Comparison of ENCODE assay signal across 8 cellular contexts in the genomic region with DNA sequence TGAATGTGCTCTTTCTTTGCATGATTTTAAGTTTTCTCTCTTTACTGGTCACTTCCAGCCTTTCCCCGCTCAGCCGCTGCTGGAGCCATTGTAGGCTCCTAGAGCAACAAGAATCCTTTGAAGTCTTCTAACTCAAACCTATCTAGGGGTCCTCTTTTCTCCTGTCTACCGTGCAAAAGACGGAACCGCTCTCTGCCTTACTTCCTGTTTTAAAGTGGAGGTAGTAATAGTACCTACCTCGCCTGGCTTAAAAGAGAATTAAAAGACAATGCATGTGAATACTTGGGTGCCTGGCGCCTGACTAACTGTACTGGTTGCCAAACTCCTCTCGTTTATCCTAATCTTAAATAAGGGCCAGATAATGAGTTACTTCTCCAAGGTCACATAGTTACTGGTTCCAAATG. TPM values are rescaled to one million over a fixed set of nuclear protein-coding genes. Genes with fewer than 3 reads are reported as not detected.
DNase-seq lines count a peak whose midpoint lies in the region; ATAC-seq and TF ChIP-seq lines count a peak whose summit lies in the region.

No MANE protein-coding gene starts in this region.

- H3K27ac Mint-ChIP-seq in effector memory CD8-positive, alpha-beta T cell, result peak overlapping the region; percentile 95 to 96
- H3K27ac Mint-ChIP-seq in neural crest cell (ENCODE audit: unreplicated experiment), result peak overlapping the region; percentile 96

- H3K27me3 ChIP-seq in A673 (replicated peaks; ENCODE audit: insufficient read depth, low read depth, low read length, poor library complexity), result no peaks in the 10 kb centered on the region
- H3K27me3 ChIP-seq in PC-3 (ENCODE audit: low read length), result no peaks in the 10 kb centered on the region

- H3K4me2 ChIP-seq in PC-3 (ENCODE audit: low read length), result peak overlapping the region; percentile 99

- POLR2A ChIA-PET in A673 (lab: Charles Lee; ENCODE audit: low non-redundant PET) (no interaction called here), PC-3 (lab: Charles Lee; ENCODE audit: unreplicated experiment) (no interaction called here)

- H3K4me1 Mint-ChIP-seq in effector memory CD8-positive, alpha-beta T cell (ENCODE audit: low read depth in 2 of 2), result peaks cover 32 to 34% of the 10 kb centered on the region in 2 donors
- peaks cover 31% of the 10 kb centered on the region for H3K4me1 Mint-ChIP-seq in neural crest cell

- H3K4me3 ChIP-seq in A673 (ENCODE audit: low read depth, low read length, poor library complexity, severe bottlenecking) (peak overlapping the region; percentile 96), PC-3 (ENCODE audit: low read length) (peak overlapping the region; percentile 91)

- peaks cover 5% of the 10 kb centered on the region for H3K4me1 ChIP-seq in A673 (ENCODE audit: insufficient read depth, low read length, poor library complexity, severe bottlenecking)
- peaks cover 27% of the 10 kb centered on the region for H3K4me1 ChIP-seq in PC-3 (ENCODE audit: insufficient read depth, low read length)

- DNase-seq in A673 (ENCODE audit: low spot score) (no peak), PC-3 (no peak), neural crest cell (ENCODE audit: low read depth, low spot score) (no peak), NCI-H774 (lab: John Stamatoyannopoulos, UW) (no peak), NCI-H510A treated with DMSO at 0.1 percent for 48 hours (lab: John Stamatoyannopoulos, UW) (no peak)
- peak in 1 of 3 experiments; percentile 10 for DNase-seq in effector memory CD8-positive, alpha-beta T cell

- no peaks in the 10 kb centered on the region for H3F3A ChIP-seq in PC-3 (ENCODE audit: low read length, unreplicated experiment)

- BruUV-seq in A673 (replicated peaks; lab: Mats Ljungman, UMichigan) (no TSS peak), PC-3 (replicated peaks; lab: Mats Ljungman, UMichigan) (no TSS peak)

- peak overlapping the region; percentile 90 to 95 for H3K4me3 Mint-ChIP-seq in effector memory CD8-positive, alpha-beta T cell
- peak overlapping the region; percentile 98 for H3K4me3 Mint-ChIP-seq in neural crest cell

- no peaks in the 10 kb centered on the region for H3K36me3 ChIP-seq in A673 (ENCODE audit: insufficient read depth, low read length, poor library complexity, severe bottlenecking)
- no peaks in the 10 kb centered on the region; the same call in 1 of the 2 replicates for H3K36me3 ChIP-seq in PC-3 (ENCODE audit: low read depth, low read length)

- ATAC-seq in GM19463 (IDR thresholded peaks at IDR 0.05; ENCODE audit: unreplicated experiment) (peak; percentile 7), PC-3 (peak; percentile 12; the same call in 1 of the 2 replicates), GM18520 (IDR thresholded peaks at IDR 0.05; ENCODE audit: unreplicated experiment) (no peak)
- peak; percentile 9 for ATAC-seq in effector memory CD8-positive, alpha-beta T cell (replicated peaks)

- H2AFZ ChIP-seq in PC-3 (ENCODE audit: low read length), result peak overlapping the region; percentile 84

- H3K36me3 Mint-ChIP-seq in effector memory CD8-positive, alpha-beta T cell (ENCODE audit: insufficient read depth), result peaks cover 18% of the 10 kb centered on the region
- H3K36me3 Mint-ChIP-seq in neural crest cell (ENCODE audit: low read depth), result no peaks in the 10 kb centered on the region

- CTCF ChIA-PET in A673 (lab: Charles Lee) (interaction anchor here (1.9 kb wide), 1 partner anchor 10 kb away, joined by 8 read pairs; no protein-coding TSS in a partner anchor), PC-3 (lab: Charles Lee) (no interaction called here)

- H4K20me1 ChIP-seq in PC-3 (ENCODE audit: low read length), result no peaks in the 10 kb centered on the region

- peaks cover 67% of the 10 kb centered on the region for H3K79me2 ChIP-seq in PC-3 (ENCODE audit: low read length)

- no peaks in the 10 kb centered on the region for H3K9me2 ChIP-seq in PC-3 (replicated peaks; ENCODE audit: low read length)

- H3K9ac ChIP-seq in PC-3 (ENCODE audit: low read length), result peak overlapping the region; percentile 95

- H3K9me3 ChIP-seq in A673 (ENCODE audit: low read depth, low read length, poor library complexity, severe bottlenecking), result no peaks in the 10 kb centered on the region
- no peaks in the 10 kb centered on the region for H3K9me3 ChIP-seq in PC-3 (ENCODE audit: low read length)

- no peak for TF ChIP-seq CTCF in A673 (conservative IDR thresholded peaks at IDR 0.05; ENCODE audit: low read depth, low read length)
- TF ChIP-seq CTCF in PC-3 (conservative IDR thresholded peaks at IDR 0.05; ENCODE audit: low read depth, low read length), result no peak
- TF ChIP-seq CTCF in neural crest cell (conservative IDR thresholded peaks at IDR 0.05), result no peak

- peak overlapping the region; percentile 84 for H3K27ac ChIP-seq in A673 (ENCODE audit: low read depth, low read length, poor library complexity, severe bottlenecking)
- peak overlapping the region; percentile 83 for H3K27ac ChIP-seq in PC-3 (ENCODE audit: low read length)

- peaks cover 11 to 14% of the 10 kb centered on the region in 2 donors for H3K27me3 Mint-ChIP-seq in effector memory CD8-positive, alpha-beta T cell
- H3K27me3 Mint-ChIP-seq in neural crest cell (ENCODE audit: low read depth), result no peaks in the 10 kb centered on the region

- intact Hi-C loops in A673 (cut with micrococcal nuclease; ENCODE audit: unreplicated experiment) (no loop called here), PC-3 (cut with micrococcal nuclease) (no loop called here)

- no peaks in the 10 kb centered on the region for H3K9me3 Mint-ChIP-seq in effector memory CD8-positive, alpha-beta T cell
- H3K9me3 Mint-ChIP-seq in neural crest cell, result no peaks in the 10 kb centered on the region

RNA-seq across cellular contexts. Expression of a gene that starts 0.6 kb away (rescaled TPM):
- total RNA-seq in A673 (2021) (63.1 and 67.2 TPM in 2 replicates), PC-3 (2014; rRNA removed) (26.6 and 34.5 TPM in 2 replicates), neural crest cell (54.0 and 54.6 TPM in 2 replicates)

RNA-seq across cellular contexts. Expression of a gene that starts 32.3 kb away (rescaled TPM):
- total RNA-seq in A673 (2021) (11.8 and 15.6 TPM in 2 replicates), PC-3 (2014; rRNA removed) (0.29 and 0.36 TPM in 2 replicates), neural crest cell (28.3 and 31.2 TPM in 2 replicates)
